8 cellular contexts compared by ENCODE assay signal in genomic region chr15:44728232-44728575, GRCh38. TPM values are rescaled to one million over a fixed set of nuclear protein-coding genes. Genes with fewer than 3 reads are reported as not detected.
A peak's percentile ranks its signal among the peaks of the same experiment; 100 is the strongest.
DNase-seq lines count a peak whose midpoint lies in the region; ATAC-seq, FAIRE-seq and TF ChIP-seq lines count a peak whose summit lies in the region.
"Not testable (repeated sequence)": the region's sequence is repeated elsewhere in the genome, so short reads cannot be mapped to it uniquely, and the experiment has no call there.

No MANE protein-coding gene starts in this region.

- H3K9me3 ChIP-seq in CD4-positive, CD25-positive, alpha-beta regulatory T cell (ENCODE audit: control insufficient read depth in 2 of 2, low read length in 2 of 2); adrenal gland (replicated peaks in 1 of 3); endothelial cell of umbilical vein (replicated peaks; ENCODE audit: control insufficient read depth, insufficient read depth, low read length); keratinocyte (ENCODE audit: control insufficient read depth, low read depth, low read length); neuron (ENCODE audit: low read length): not testable (repeated sequence)

- not testable (repeated sequence) for H4K20me1 ChIP-seq in endothelial cell of umbilical vein (replicated peaks; ENCODE audit: control insufficient read depth, extremely low read depth, insufficient read depth, low read length); keratinocyte (ENCODE audit: control insufficient read depth, extremely low read depth, insufficient read depth, low read length)

- H3K9me1 ChIP-seq in endothelial cell of umbilical vein (replicated peaks; ENCODE audit: control insufficient read depth, extremely low read depth, insufficient read depth, low read length); keratinocyte (ENCODE audit: control insufficient read depth, extremely low read depth, insufficient read depth, low read length): not testable (repeated sequence)

- H3K4me3 Mint-ChIP-seq in CD4-positive, CD25-positive, alpha-beta regulatory T cell: peak overlapping the region; percentile 95 to 100 (median 100)
- peak overlapping the region; percentile 98 for H3K4me3 Mint-ChIP-seq in T-helper 1 cell treated with Interleukin-12 subunit alpha and Interleukin-12 subunit beta and Interleukin-4 antibody, amounts not matched to agents 30 μg/mL and 1 μg/mL, for 36 hours

- dilution Hi-C loops in endothelial cell of umbilical vein (cut with MboI; ENCODE audit: extremely low pct_ligation_motif_present, low sequenced_read_pairs): loop anchor here (25.0 kb wide), 1 partner anchor 141 kb away; no protein-coding TSS in a partner anchor
- dilution Hi-C loops in keratinocyte (cut with MboI; ENCODE audit: extremely low pct_ligation_motif_present, low sequenced_read_pairs): not testable (repeated sequence)

- not testable (repeated sequence) for H3K9me3 Mint-ChIP-seq in CD4-positive, CD25-positive, alpha-beta regulatory T cell; T-helper 1 cell treated with Interleukin-12 subunit alpha and Interleukin-12 subunit beta and Interleukin-4 antibody, amounts not matched to agents 30 μg/mL and 1 μg/mL, for 36 hours

- intact Hi-C loops in adrenal gland (cut with DNase I): not testable (repeated sequence)
- intact Hi-C loops in endothelial cell of umbilical vein (cut with micrococcal nuclease): loop anchor here (1.0 to 5.0 kb wide), 2 partner anchors 65 to 109 kb away; partner anchors contain the start of gene SPG11

- 53 to 59% (median 56%) methylated on average over 5 of the region's 5 CpGs for WGBS in adrenal gland, 4 donors

- not testable (repeated sequence) for H3K27me3 ChIP-seq in CD4-positive, CD25-positive, alpha-beta regulatory T cell (ENCODE audit: control insufficient read depth, insufficient read depth, low read length); HL-60 (ENCODE audit: insufficient read depth, poor library complexity, severe bottlenecking); adrenal gland; endothelial cell of umbilical vein (ENCODE audit: control insufficient read depth in 2 of 2, insufficient read depth in 2 of 2, low read length in 2 of 2); keratinocyte (ENCODE audit: control insufficient read depth, extremely low read depth, insufficient read depth, low read length); neuron (ENCODE audit: insufficient read depth, low read length)

- peak overlapping the region; percentile 88 for H3K4me2 ChIP-seq in endothelial cell of umbilical vein (ENCODE audit: insufficient read depth, low read length)
- peak overlapping the region; percentile 93 for H3K4me2 ChIP-seq in keratinocyte (ENCODE audit: control insufficient read depth, extremely low read depth, insufficient read depth, low read depth, low read length)

- not testable (repeated sequence) for FAIRE-seq in endothelial cell of umbilical vein (lab: Jason Lieb, UNC); keratinocyte (lab: Jason Lieb, UNC)

- not testable (repeated sequence) for ATAC-seq in CD4-positive, CD25-positive, alpha-beta regulatory T cell (ENCODE audit: low read depth in 2 of 2)

- H2AFZ ChIP-seq in endothelial cell of umbilical vein (ENCODE audit: low read depth, low read length): not testable (repeated sequence)
- peak overlapping the region; percentile 14 for H2AFZ ChIP-seq in keratinocyte (ENCODE audit: control insufficient read depth, low read length)
- H2AFZ ChIP-seq in neuron (ENCODE audit: low read depth, low read length): peak overlapping the region; percentile 7

- TF ChIP-seq POLR2A in adrenal gland (IDR thresholded peaks at IDR 0.05); endothelial cell of umbilical vein (IDR thresholded peaks at IDR 0.05; ENCODE audit: low read depth, low read length): not testable (repeated sequence)

- not testable (repeated sequence) for H3K36me3 Mint-ChIP-seq in CD4-positive, CD25-positive, alpha-beta regulatory T cell
- peaks cover 26% of the 10 kb centered on the region for H3K36me3 Mint-ChIP-seq in T-helper 1 cell treated with Interleukin-12 subunit alpha and Interleukin-12 subunit beta and Interleukin-4 antibody, amounts not matched to agents 30 μg/mL and 1 μg/mL, for 36 hours (ENCODE audit: low read depth)

- not testable (repeated sequence) for H3K27me3 Mint-ChIP-seq in CD4-positive, CD25-positive, alpha-beta regulatory T cell; T-helper 1 cell treated with Interleukin-12 subunit alpha and Interleukin-12 subunit beta and Interleukin-4 antibody, amounts not matched to agents 30 μg/mL and 1 μg/mL, for 36 hours (ENCODE audit: low read depth)

- peak overlapping the region; percentile 97 for H3K4me3 ChIP-seq in CD4-positive, CD25-positive, alpha-beta regulatory T cell (ENCODE audit: low read depth, low read length)
- peak overlapping the region; percentile 82 for H3K4me3 ChIP-seq in HL-60 (replicated peaks; ENCODE audit: insufficient read depth, low read length)
- peak overlapping the region in 2 of 4 donors; percentile 11 to 55 for H3K4me3 ChIP-seq in adrenal gland
- H3K4me3 ChIP-seq in endothelial cell of umbilical vein (replicated peaks in 1 of 3; ENCODE audit: insufficient read depth in 1 of 3, low read depth in 1 of 3, low read length in 3 of 3): peak overlapping the region in 2 of 3 experiments; percentile 69 to 75
- peak overlapping the region; percentile 52 to 90 (median 87) for H3K4me3 ChIP-seq in keratinocyte (ENCODE audit: control insufficient read depth in 2 of 3, extremely low read depth in 1 of 3, insufficient read depth in 2 of 3, low read depth in 1 of 3, low read length in 3 of 3)
- H3K4me3 ChIP-seq in neuron (ENCODE audit: low read length): peak overlapping the region; percentile 56

- H3K9ac ChIP-seq in endothelial cell of umbilical vein (replicated peaks; ENCODE audit: extremely low read depth, insufficient read depth, low read length): peak overlapping the region; percentile 84
- peak overlapping the region; percentile 90 for H3K9ac ChIP-seq in keratinocyte (ENCODE audit: control insufficient read depth, extremely low read depth, insufficient read depth, low read length)

- not testable (repeated sequence) for H3K79me2 ChIP-seq in endothelial cell of umbilical vein (ENCODE audit: control insufficient read depth, insufficient read depth, low read length); keratinocyte (ENCODE audit: control insufficient read depth, insufficient read depth, low read length)

- H3K4me1 ChIP-seq in CD4-positive, CD25-positive, alpha-beta regulatory T cell (ENCODE audit: control insufficient read depth, insufficient read depth, low read length, poor library complexity, severe bottlenecking): peaks cover 83% of the 10 kb centered on the region
- H3K4me1 ChIP-seq in adrenal gland (replicated peaks in 1 of 2) (peaks cover 9 to 34% of the 10 kb centered on the region in 2 donors), endothelial cell of umbilical vein (ENCODE audit: control insufficient read depth, extremely low read depth, insufficient read depth, low read length) (peaks cover 32% of the 10 kb centered on the region), keratinocyte (ENCODE audit: control insufficient read depth, extremely low read depth, insufficient read depth, low read length) (peaks cover 40% of the 10 kb centered on the region), neuron (ENCODE audit: insufficient read depth, low read length) (peaks cover 11% of the 10 kb centered on the region)

- not testable (repeated sequence) for TF ChIP-seq CTCF in HL-60 (IDR thresholded peaks at IDR 0.05; ENCODE audit: insufficient read depth, low read length); adrenal gland (IDR thresholded peaks at IDR 0.05); endothelial cell of umbilical vein (IDR thresholded peaks at IDR 0.05; ENCODE audit: extremely low read depth in 1 of 2, insufficient read depth in 1 of 2, low read depth in 1 of 2, low read length in 2 of 2); keratinocyte (optimal IDR thresholded peaks at IDR 0.05 in 1 of 3, IDR thresholded peaks at IDR 0.05 in 1 of 3, conservative IDR thresholded peaks at IDR 0.05 in 1 of 3; ENCODE audit: extremely low read depth in 1 of 3, insufficient read depth in 2 of 3, low read length in 3 of 3)

- CTCF ChIA-PET in endothelial cell of umbilical vein (lab: Charles Lee): interaction anchor here (0.7 to 4.3 kb wide), 5 partner anchors 8 to 65 kb away, joined by 3 to 65 read pairs (median 29); partner anchors contain the start of genes B2M, PATL2 and SPG11

- H3K36me3 ChIP-seq in CD4-positive, CD25-positive, alpha-beta regulatory T cell (ENCODE audit: control insufficient read depth, insufficient read depth, low read length); adrenal gland (replicated peaks in 1 of 2); endothelial cell of umbilical vein (ENCODE audit: control insufficient read depth in 2 of 2, extremely low read depth in 1 of 2, insufficient read depth in 2 of 2, low read length in 2 of 2); keratinocyte (ENCODE audit: control insufficient read depth in 2 of 2, extremely low read depth in 1 of 2, insufficient read depth in 2 of 2, low read length in 2 of 2): not testable (repeated sequence)
- peaks cover 17% of the 10 kb centered on the region for H3K36me3 ChIP-seq in neuron (ENCODE audit: insufficient read depth, low read length)

- H3K27ac ChIP-seq in CD4-positive, CD25-positive, alpha-beta regulatory T cell (ENCODE audit: insufficient read depth, low read length, poor library complexity, severe bottlenecking): peak overlapping the region; percentile 99
- peak overlapping the region; percentile 41 for H3K27ac ChIP-seq in HL-60 (replicated peaks)
- H3K27ac ChIP-seq in adrenal gland: peak overlapping the region; percentile 90 to 99 (median 96)
- H3K27ac ChIP-seq in endothelial cell of umbilical vein (ENCODE audit: insufficient read depth, low read depth, low read length): peak overlapping the region; percentile 71
- peak overlapping the region; percentile 97 for H3K27ac ChIP-seq in keratinocyte (ENCODE audit: control insufficient read depth, insufficient read depth, low read length)
- peak overlapping the region; percentile 99 for H3K27ac ChIP-seq in substantia nigra (ENCODE audit: low read depth, low read length, poor library complexity, severe bottlenecking)

- H3K27ac Mint-ChIP-seq in CD4-positive, CD25-positive, alpha-beta regulatory T cell: peak overlapping the region; percentile 99 to 100 (median 99)
- H3K27ac Mint-ChIP-seq in T-helper 1 cell treated with Interleukin-12 subunit alpha and Interleukin-12 subunit beta and Interleukin-4 antibody, amounts not matched to agents 30 μg/mL and 1 μg/mL, for 36 hours: peak overlapping the region; percentile 100

- POLR2A ChIA-PET in endothelial cell of umbilical vein (lab: Charles Lee): interaction anchor here (0.9 to 4.3 kb wide), 5 partner anchors 9 to 65 kb away, joined by 3 to 63 read pairs (median 4); partner anchors contain the start of genes B2M, PATL2 and SPG11

- DNase-seq in CD4-positive, CD25-positive, alpha-beta regulatory T cell: peak in 1 of 3 donors; percentile 48
- not testable (repeated sequence) for DNase-seq in HL-60 (ENCODE audit: low read depth in 1 of 2, low spot score in 1 of 2); adrenal gland; endothelial cell of umbilical vein (ENCODE audit: low read depth, low spot score); keratinocyte (ENCODE audit: low read depth, low spot score); substantia nigra (lab: John Stamatoyannopoulos, UW)

- TSS peak; percentile 57 for BruUV-seq in endothelial cell of umbilical vein (replicated peaks; lab: Mats Ljungman, UMichigan)

- H3K4me1 Mint-ChIP-seq in CD4-positive, CD25-positive, alpha-beta regulatory T cell: peaks cover 28 to 84% (median 55%) of the 10 kb centered on the region in 4 donors
- H3K4me1 Mint-ChIP-seq in T-helper 1 cell treated with Interleukin-12 subunit alpha and Interleukin-12 subunit beta and Interleukin-4 antibody, amounts not matched to agents 30 μg/mL and 1 μg/mL, for 36 hours (ENCODE audit: low read depth): peaks cover 68% of the 10 kb centered on the region

RNA-seq across cellular contexts. Expression of gene TRIM69, which starts 8.1 kb away (rescaled TPM):
- 50.5 TPM for total RNA-seq in CD4-positive, CD25-positive, alpha-beta regulatory T cell
- polyA plus RNA-seq in CD4-positive, CD25-positive, alpha-beta regulatory T cell: 10 to 100 TPM; 38.1 to 61.5 (median 55.7) TPM
- total RNA-seq in adrenal gland (10 to 100 TPM in 6 of 8 donors, 1 to 10 TPM in 2; 7.2 to 38.8 (median 19.2) TPM), endothelial cell of umbilical vein (10.5 and 13.0 TPM in 2 replicates)
- polyA plus RNA-seq in adrenal gland (10 to 100 TPM; 16.9 to 34.7 (median 18.3) TPM), endothelial cell of umbilical vein (4.3 and 4.8 TPM in 2 replicates), keratinocyte (6.2 to 11.0 TPM (median 9.3 TPM) in 3 replicates)
- 5.9 and 6.6 TPM in 2 replicates for polyA plus RNA-seq in endothelial cell of umbilical vein (2011; cell fraction: cytosol; rRNA removed)
- 2.7 and 3.7 TPM in 2 replicates for polyA plus RNA-seq in endothelial cell of umbilical vein (2011; cell fraction: nucleus; rRNA removed)
- polyA plus RNA-seq in endothelial cell of umbilical vein (2012): 7.3 and 8.4 TPM in 2 replicates
- polyA minus RNA-seq in endothelial cell of umbilical vein (13.0 and 13.3 TPM in 2 replicates), keratinocyte (3.2 to 7.2 TPM (median 5.5 TPM) in 3 replicates)
- 4.7 TPM for polyA minus RNA-seq in endothelial cell of umbilical vein (2011; cell fraction: cytosol; rRNA and poly(A)+ RNA removed)
- polyA minus RNA-seq in endothelial cell of umbilical vein (2011; cell fraction: nucleus; rRNA and poly(A)+ RNA removed): 3.3 and 4.6 TPM in 2 replicates
- 18.0 TPM for polyA plus RNA-seq in keratinocyte (2011; ENCODE audit: low read depth)
- 6.0 and 9.9 TPM in 2 replicates for polyA plus RNA-seq in keratinocyte (2011; cell fraction: cytosol; rRNA removed)
- polyA plus RNA-seq in keratinocyte (2011; cell fraction: nucleus; rRNA removed): 3.8 and 4.4 TPM in 2 replicates
- 5.5 and 6.3 TPM in 2 replicates for polyA plus RNA-seq in keratinocyte (2012; ENCODE audit: low replicate concordance)
- 3.3 TPM for polyA minus RNA-seq in keratinocyte (2011; cell fraction: cytosol; rRNA and poly(A)+ RNA removed)
- polyA minus RNA-seq in keratinocyte (2011; cell fraction: nucleus; rRNA and poly(A)+ RNA removed): 1.6 and 4.9 TPM in 2 replicates

RNA-seq across cellular contexts. Expression of gene B2M, which starts 16.9 kb away (rescaled TPM):
- 7,793 TPM for total RNA-seq in CD4-positive, CD25-positive, alpha-beta regulatory T cell
- polyA plus RNA-seq in CD4-positive, CD25-positive, alpha-beta regulatory T cell: over 10,000 TPM; 37,989 to 53,417 (median 43,977) TPM
- 1,000 to 10,000 TPM; 1,793 to 6,421 (median 3,354) TPM for total RNA-seq in adrenal gland
- 1,000 to 10,000 TPM; 1,063 to 5,117 (median 1,725) TPM for polyA plus RNA-seq in adrenal gland
- total RNA-seq in endothelial cell of umbilical vein: 725 and 985 TPM in 2 replicates
- 5,169 and 5,206 TPM in 2 replicates for polyA plus RNA-seq in endothelial cell of umbilical vein
- 3,465 and 6,175 TPM in 2 replicates for polyA plus RNA-seq in endothelial cell of umbilical vein (2011; cell fraction: cytosol; rRNA removed)
- 752 and 1,571 TPM in 2 replicates for polyA plus RNA-seq in endothelial cell of umbilical vein (2011; cell fraction: nucleus; rRNA removed)
- 2,187 and 2,905 TPM in 2 replicates for polyA plus RNA-seq in endothelial cell of umbilical vein (2012)
- polyA minus RNA-seq in endothelial cell of umbilical vein: 566 and 595 TPM in 2 replicates
- 722 TPM for polyA minus RNA-seq in endothelial cell of umbilical vein (2011; cell fraction: cytosol; rRNA and poly(A)+ RNA removed)
- 140 and 206 TPM in 2 replicates for polyA minus RNA-seq in endothelial cell of umbilical vein (2011; cell fraction: nucleus; rRNA and poly(A)+ RNA removed)
- 2,930 to 4,328 TPM (median 3,098 TPM) in 3 replicates for polyA plus RNA-seq in keratinocyte
- polyA plus RNA-seq in keratinocyte (2011; ENCODE audit: low read depth): 444 TPM
- polyA plus RNA-seq in keratinocyte (2011; cell fraction: cytosol; rRNA removed): 2,818 and 4,243 TPM in 2 replicates
- 4,543 and 5,641 TPM in 2 replicates for polyA plus RNA-seq in keratinocyte (2011; cell fraction: nucleus; rRNA removed)
- polyA plus RNA-seq in keratinocyte (2012; ENCODE audit: low replicate concordance): 1,371 and 1,431 TPM in 2 replicates
- 171 to 639 TPM (median 616 TPM) in 3 replicates for polyA minus RNA-seq in keratinocyte
- polyA minus RNA-seq in keratinocyte (2011; cell fraction: cytosol; rRNA and poly(A)+ RNA removed): 661 TPM
- 364 and 767 TPM in 2 replicates for polyA minus RNA-seq in keratinocyte (2011; cell fraction: nucleus; rRNA and poly(A)+ RNA removed)

RNA-seq across cellular contexts. Expression of gene PATL2, which starts 17.1 kb away (rescaled TPM):
- 44.1 TPM for total RNA-seq in CD4-positive, CD25-positive, alpha-beta regulatory T cell
- 10 to 100 TPM in 2 of 4 donors, 1 to 10 TPM in 2; 7.8 to 20.6 (median 12.8) TPM for polyA plus RNA-seq in CD4-positive, CD25-positive, alpha-beta regulatory T cell
- total RNA-seq in adrenal gland: 1 to 10 TPM in 7 of 8 donors, under 1 TPM in 1; 0.42 to 5.6 (median 2.7) TPM
- 10 to 100 TPM in 2 of 3 donors, 1 to 10 TPM in 1; 1.3 to 18.3 (median 17.5) TPM for polyA plus RNA-seq in adrenal gland
- total RNA-seq in endothelial cell of umbilical vein: 0.42 TPM in 1 of 2 replicates, not detected in the other
- 0.18 and 0.33 TPM in 2 replicates for polyA plus RNA-seq in endothelial cell of umbilical vein
- 0.04 and 0.18 TPM in 2 replicates for polyA plus RNA-seq in endothelial cell of umbilical vein (2011; cell fraction: cytosol; rRNA removed)
- polyA plus RNA-seq in endothelial cell of umbilical vein (2011; cell fraction: nucleus; rRNA removed): 0.87 and 1.6 TPM in 2 replicates
- 0.40 and 0.48 TPM in 2 replicates for polyA plus RNA-seq in endothelial cell of umbilical vein (2012)
- polyA minus RNA-seq in endothelial cell of umbilical vein: 0.32 and 0.76 TPM in 2 replicates
- not detected for polyA minus RNA-seq in endothelial cell of umbilical vein (2011; cell fraction: cytosol; rRNA and poly(A)+ RNA removed)
- 1.3 TPM in 2 replicates for polyA minus RNA-seq in endothelial cell of umbilical vein (2011; cell fraction: nucleus; rRNA and poly(A)+ RNA removed)
- polyA plus RNA-seq in keratinocyte: 0.15 to 1.0 TPM (median 0.46 TPM) in 3 replicates
- 0.17 TPM for polyA plus RNA-seq in keratinocyte (2011; ENCODE audit: low read depth)
- 0.19 and 0.21 TPM in 2 replicates for polyA plus RNA-seq in keratinocyte (2011; cell fraction: cytosol; rRNA removed)
- 2.8 and 3.6 TPM in 2 replicates for polyA plus RNA-seq in keratinocyte (2011; cell fraction: nucleus; rRNA removed)
- 0.07 and 0.38 TPM in 2 replicates for polyA plus RNA-seq in keratinocyte (2012; ENCODE audit: low replicate concordance)
- polyA minus RNA-seq in keratinocyte: 0.26 to 0.54 TPM in 2 of 3 replicates, not detected in the other
- not detected for polyA minus RNA-seq in keratinocyte (2011; cell fraction: cytosol; rRNA and poly(A)+ RNA removed)
- polyA minus RNA-seq in keratinocyte (2011; cell fraction: nucleus; rRNA and poly(A)+ RNA removed): 0.74 and 1.1 TPM in 2 replicates

Comparison
In these comparisons a context has a peak if more than half of its experiments do, and no peak if none do; other contexts are left out.
1. H3K27ac ChIP-seq: peak in every context shown above with its lines; median percentile 99 in CD4-positive, CD25-positive, alpha-beta regulatory T cell; 99 in substantia nigra; 97 in keratinocyte; 96 in adrenal gland; 71 in endothelial cell of umbilical vein; 41 in HL-60.